Comparison of ENCODE assay signal across 19 cellular contexts in the genomic region with DNA sequence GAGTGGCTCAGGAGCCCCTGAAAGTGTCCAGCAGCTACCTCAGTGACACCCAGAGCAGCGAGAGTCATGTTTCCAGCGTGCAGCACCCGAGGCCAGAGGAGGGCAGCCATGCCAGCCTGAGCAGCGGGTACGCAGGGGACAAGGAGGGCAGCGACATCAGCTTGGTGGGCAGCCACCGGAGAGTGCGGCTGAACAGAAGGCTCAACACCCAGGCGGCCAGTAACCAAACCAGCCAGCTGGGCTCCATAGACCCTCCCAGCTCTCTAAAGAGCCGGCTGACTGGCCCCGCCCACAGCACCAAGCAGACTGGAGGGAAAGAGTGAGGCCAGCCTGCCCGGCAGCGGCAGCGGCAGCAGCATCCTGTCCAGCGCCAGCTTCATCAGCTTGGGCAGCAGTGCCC. TPM values are rescaled to one million over a fixed set of nuclear protein-coding genes. Genes with fewer than 3 reads are reported as not detected.
DNase-seq lines count a peak whose midpoint lies in the region; ATAC-seq and TF ChIP-seq lines count a peak whose summit lies in the region.
"Had no signal": no experiment of that assay in that cellular context is flagged by ENCODE, and none has a peak within 500 bp of the region (broad histone marks: within the 10 kb centered on the region; RNA-seq: fewer than 3 reads in every experiment).

No MANE protein-coding gene starts in this region.

- H3K4me1 ChIP-seq in HCT116 (ENCODE audit: control insufficient read depth in 1 of 2, insufficient read depth in 2 of 2, low read length in 2 of 2) = no peaks in the 10 kb centered on the region
- H3K4me1 ChIP-seq in ovary (ENCODE audit: insufficient read depth) = no peaks in the 10 kb centered on the region
- H3K4me1 ChIP-seq: BE2C, testis had no signal

- H3K4me3 ChIP-seq in HCT116 (replicated peaks in 1 of 2; ENCODE audit: low read depth in 1 of 2, low read length in 2 of 2) (no peak overlapping the region), coronary artery (peak overlapping the region; percentile 21), ovary (no peak overlapping the region)
- H3K4me3 ChIP-seq: smooth muscle cell, testis had no signal

- no peak overlapping the region for H3K9ac ChIP-seq in HCT116 (ENCODE audit: low read length)
- H3K9ac ChIP-seq: KMS-11 had no signal

- ATAC-seq in HCT116 (peak; percentile 42; the same call in 1 of the 2 replicates), GM19035 (IDR thresholded peaks at IDR 0.05; ENCODE audit: unreplicated experiment) (no peak)
- ATAC-seq: effector memory CD8-positive, alpha-beta T cell; Right ventricle myocardium inferior had no signal

- H3K9me3 ChIP-seq in HCT116 (ENCODE audit: control insufficient read depth in 1 of 2, insufficient read depth in 1 of 2, low read depth in 1 of 2, low read length in 2 of 2) (no peaks in the 10 kb centered on the region), ovary (no peaks in the 10 kb centered on the region)
- H3K9me3 ChIP-seq: BE2C, testis had no signal

- no peak for TF ChIP-seq EP300 in ovary (IDR thresholded peaks at IDR 0.05)

- peaks cover 17% of the 10 kb centered on the region for H3K4me1 Mint-ChIP-seq in nephron progenitor cell
- H3K4me1 Mint-ChIP-seq: central memory CD8-positive, alpha-beta T cell had no signal

- RAD21 ChIA-PET in HCT116 (lab: Charles Lee; ENCODE audit: low non-redundant PET in 1 of 2, low total read pairs in 2 of 2, uncharacterized antibody in 2 of 2, unreplicated experiment in 2 of 2) = no interaction called here

- TF ChIP-seq CTCF in HCT116 (IDR thresholded peaks at IDR 0.05 in 2 of 3, conservative IDR thresholded peaks at IDR 0.05 in 1 of 3; ENCODE audit: borderline replicate concordance in 1 of 3, insufficient read depth in 1 of 3, low read depth in 2 of 3, low read length in 2 of 3) (no peak), coronary artery (IDR thresholded peaks at IDR 0.05) (no peak), nephron progenitor cell (IDR thresholded peaks at IDR 0.05) (no peak), ovary (IDR thresholded peaks at IDR 0.05) (no peak)

- POLR2A ChIA-PET in HCT116 (lab: Charles Lee) = no interaction called here

- no peak for TF ChIP-seq POLR2A in HCT116 (IDR thresholded peaks at IDR 0.05; ENCODE audit: borderline replicate concordance, extremely low read depth, insufficient read depth, insufficient read length)
- TF ChIP-seq POLR2A in ovary (IDR thresholded peaks at IDR 0.05) = no peak

- intact Hi-C loops in HCT116 (cut with micrococcal nuclease) (no loop called here), ovary (cut with DNase I) (no loop called here)

- CTCF ChIA-PET in HCT116 (lab: Charles Lee) = no interaction called here

- H3K27me3 Mint-ChIP-seq in nephron progenitor cell (ENCODE audit: low read depth, poor library complexity) = peaks cover 26% of the 10 kb centered on the region

- 17 to 27% (median 20%) methylated on average over 10 to 15 of the region's 15 CpGs for WGBS in ovary, 3 donors

- no peak overlapping the region for H3K27ac ChIP-seq in HCT116 (ENCODE audit: low read depth, low read length)
- H3K27ac ChIP-seq in coronary artery = no peak overlapping the region
- H3K27ac ChIP-seq in ovary = no peak overlapping the region
- H3K27ac ChIP-seq: KMS-11, testis had no signal

- H3K27me3 ChIP-seq in HCT116 (ENCODE audit: insufficient read depth, low read length) (peaks cover 4% of the 10 kb centered on the region; the same call in 1 of the 2 replicates), ovary (no peaks in the 10 kb centered on the region)
- H3K27me3 ChIP-seq: BE2C, testis had no signal

- DNase-seq in ELF-1 (ENCODE audit: low read depth, low spot score) (peak; percentile 70), HCT116 (ENCODE audit: low read depth, low spot score) (no peak), coronary artery (ENCODE audit: low spot score) (no peak), nephron progenitor cell (peak; percentile 73), ovary (no peak)
- DNase-seq in activated CD4-positive, alpha-beta T cell treated with anti-CD3 and anti-CD28 coated beads, Interleukin-2, amount 50 U/mL, for 1 hour = no peak
- DNase-seq: BE2C; DMS153; effector memory CD8-positive, alpha-beta T cell; HCEC 1CT; NCI-H1105; testis had no signal

- no peaks in the 10 kb centered on the region for H3K9me3 Mint-ChIP-seq in nephron progenitor cell
- H3K9me3 Mint-ChIP-seq: activated T-helper 2 cell treated with anti-CD3 and anti-CD28 coated beads, Interferon-gamma antibody, Interleukin-2, Interleukin-4, amounts not matched to agents 10 μg/mL and 5 μg/mL and 100 μg/mL, durations not matched to agents 14 hours and 24 hours and 36 hours; central memory CD8-positive, alpha-beta T cell; effector memory CD8-positive, alpha-beta T cell had no signal

- no TSS peak for BruUV-seq in HCT116 (replicated peaks; lab: Mats Ljungman, UMichigan)

- H3K4me3 Mint-ChIP-seq in nephron progenitor cell = peak overlapping the region; percentile 57
- H3K4me3 Mint-ChIP-seq: central memory CD8-positive, alpha-beta T cell; effector memory CD8-positive, alpha-beta T cell had no signal

- no peak overlapping the region for H2AFZ ChIP-seq in HCT116 (ENCODE audit: low read depth, low read length, poor library complexity, severe bottlenecking)

- no peaks in the 10 kb centered on the region for H3K79me2 ChIP-seq in HCT116 (ENCODE audit: insufficient read depth, low read length)

- no peak overlapping the region for H3K4me2 ChIP-seq in HCT116 (ENCODE audit: low read length)
- H3K4me2 ChIP-seq: KMS-11, smooth muscle cell had no signal

- no peak for TF ChIP-seq RAD21 in HCT116 (IDR thresholded peaks at IDR 0.05; ENCODE audit: low read depth)

- H3K27ac Mint-ChIP-seq in nephron progenitor cell = no peak overlapping the region
- H3K27ac Mint-ChIP-seq: activated T-helper 2 cell treated with anti-CD3 and anti-CD28 coated beads, Interferon-gamma antibody, Interleukin-2, Interleukin-4, amounts not matched to agents 10 μg/mL and 5 μg/mL and 100 μg/mL, durations not matched to agents 14 hours and 24 hours and 36 hours; effector memory CD8-positive, alpha-beta T cell had no signal

- no peaks in the 10 kb centered on the region for H3K36me3 Mint-ChIP-seq in nephron progenitor cell (ENCODE audit: low read depth)

- no peaks in the 10 kb centered on the region for H3K9me2 ChIP-seq in HCT116 (ENCODE audit: insufficient read depth)

- H4K20me1 ChIP-seq in HCT116 (ENCODE audit: insufficient read depth) = no peaks in the 10 kb centered on the region

- H3K36me3 ChIP-seq in HCT116 (ENCODE audit: control insufficient read depth in 1 of 2, insufficient read depth in 2 of 2, low read length in 2 of 2) (no peaks in the 10 kb centered on the region), ovary (no peaks in the 10 kb centered on the region)
- H3K36me3 ChIP-seq: BE2C had no signal

TF ChIP-seq in HCT116, 20 proteins besides CTCF, POLR2A, EP300 and RAD21 (continues in another document):
- TF ChIP-seq EGR1 (IDR thresholded peaks at IDR 0.05; ENCODE audit: low read depth) (no peak), ELF1 (IDR thresholded peaks at IDR 0.05; ENCODE audit: borderline replicate concordance, low read depth) (no peak), FOSL1 (IDR thresholded peaks at IDR 0.05; ENCODE audit: low read depth) (no peak), SIN3A (IDR thresholded peaks at IDR 0.05; ENCODE audit: low read depth) (no peak), ZNF274 (IDR thresholded peaks at IDR 0.05; ENCODE audit: low read depth, low read length) (no peak), YY1 (IDR thresholded peaks at IDR 0.05; ENCODE audit: extremely low read depth, insufficient replicate concordance, low read depth, low read length) (no peak), EZH2 (IDR thresholded peaks at IDR 0.05) (no peak), SP1 (IDR thresholded peaks at IDR 0.05; ENCODE audit: low read depth) (no peak), TCF7L2 (IDR thresholded peaks at IDR 0.05; ENCODE audit: borderline replicate concordance, extremely low read depth, insufficient read depth, insufficient read length) (no peak), SRF (IDR thresholded peaks at IDR 0.05; ENCODE audit: low read depth) (no peak)
- TF ChIP-seq, protein P1, sequence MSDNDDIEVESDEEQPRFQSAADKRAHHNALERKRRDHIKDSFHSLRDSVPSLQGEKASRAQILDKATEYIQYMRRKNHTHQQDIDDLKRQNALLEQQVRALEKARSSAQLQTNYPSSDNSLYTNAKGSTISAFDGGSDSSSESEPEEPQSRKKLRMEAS (IDR thresholded peaks at IDR 0.05) = no peak
- TF ChIP-seq, protein P2, sequence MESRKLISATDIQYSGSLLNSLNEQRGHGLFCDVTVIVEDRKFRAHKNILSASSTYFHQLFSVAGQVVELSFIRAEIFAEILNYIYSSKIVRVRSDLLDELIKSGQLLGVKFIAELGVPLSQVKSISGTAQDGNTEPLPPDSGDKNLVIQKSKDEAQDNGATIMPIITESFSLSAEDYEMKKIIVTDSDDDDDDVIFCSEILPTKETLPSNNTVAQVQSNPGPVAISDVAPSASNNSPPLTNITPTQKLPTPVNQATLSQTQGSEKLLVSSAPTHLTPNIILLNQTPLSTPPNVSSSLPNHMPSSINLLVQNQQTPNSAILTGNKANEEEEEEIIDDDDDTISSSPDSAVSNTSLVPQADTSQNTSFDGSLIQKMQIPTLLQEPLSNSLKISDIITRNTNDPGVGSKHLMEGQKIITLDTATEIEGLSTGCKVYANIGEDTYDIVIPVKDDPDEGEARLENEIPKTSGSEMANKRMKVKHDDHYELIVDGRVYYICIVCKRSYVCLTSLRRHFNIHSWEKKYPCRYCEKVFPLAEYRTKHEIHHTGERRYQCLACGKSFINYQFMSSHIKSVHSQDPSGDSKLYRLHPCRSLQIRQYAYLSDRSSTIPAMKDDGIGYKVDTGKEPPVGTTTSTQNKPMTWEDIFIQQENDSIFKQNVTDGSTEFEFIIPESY (IDR thresholded peaks at IDR 0.05; ENCODE audit: extremely low read depth, insufficient replicate concordance, low read length) = no peak

RNA-seq across cellular contexts. Expression of a gene that starts 0.4 kb away (rescaled TPM):
- not detected for total RNA-seq in HCT116 (2021; ENCODE audit: unreplicated experiment)
- not detected in 2 replicates for polyA plus RNA-seq in HCT116 (2012)
- total RNA-seq in ovary = under 1 TPM in 1 of 7 donors, not detected in 6; 0.12 TPM
- polyA plus RNA-seq in ovary = not detected
- total RNA-seq: activated T-helper 2 cell treated with anti-CD3 and anti-CD28 coated beads, Interferon-gamma antibody, Interleukin-2, Interleukin-4, amounts not matched to agents 10 μg/mL and 5 μg/mL and 100 μg/mL, durations not matched to agents 14 hours and 24 hours and 36 hours; Right ventricle myocardium inferior; smooth muscle cell had no signal
- polyA plus RNA-seq: adipose tissue, smooth muscle cell had no signal

Comparison
In these comparisons a context has a peak if more than half of its experiments do, and no peak if none do; other contexts are left out.
1. DNase-seq: peak in ELF-1 (single experiment) and nephron progenitor cell (single experiment); none in HCT116 (single experiment), coronary artery (single experiment), ovary (0 of 5) and activated CD4-positive, alpha-beta T cell treated with anti-CD3 and anti-CD28 coated beads, Interleukin-2, amount 50 U/mL, for 1 hour (single experiment).